Comparison of ENCODE assay signal across 13 cellular contexts in genomic region chr1:81689531-81689941, GRCh38.
DNase-seq lines count a peak whose midpoint lies in the region; ATAC-seq and TF ChIP-seq lines count a peak whose summit lies in the region.
"Had no signal": no experiment of that assay in that cellular context is flagged by ENCODE, and none has a peak within 500 bp of the region (broad histone marks: within the 10 kb centered on the region; RNA-seq: fewer than 3 reads in every experiment).

No MANE protein-coding gene starts in this region.

- peak overlapping the region; percentile 6 for H3K56ac ChIP-seq in mesendoderm (ENCODE audit: low read length)

- no peak overlapping the region for H2BK15ac ChIP-seq in mesendoderm (replicated peaks; ENCODE audit: low read depth)

- no peaks in the 10 kb centered on the region for H3K36me3 ChIP-seq in mesendoderm (ENCODE audit: control insufficient read depth, insufficient read depth, low read length)

- no peak overlapping the region for H2BK5ac ChIP-seq in mesendoderm (ENCODE audit: low read length)

- DNase-seq in AG08396 (ENCODE audit: low spot score): peak; percentile 49
- peak; percentile 6 for DNase-seq in HPDE6-E6E7 (ENCODE audit: extremely low spot score)
- DNase-seq in epithelial cell of esophagus (ENCODE audit: low read depth): peak; percentile 61
- DNase-seq in mesendoderm: peak; percentile 23
- DNase-seq in NCI-H1694 (lab: John Stamatoyannopoulos, UW): no peak
- no peak for DNase-seq in foreskin keratinocyte
- DNase-seq in GM13977 (ENCODE audit: low spot score): no peak
- DNase-seq in kidney tubule cell (ENCODE audit: low spot score): no peak
- DNase-seq: activated naive CD4-positive, alpha-beta T cell treated with anti-CD3 and anti-CD28 coated beads, Interleukin-2, amount 50 U/mL, for 16 hours; effector CD4-positive, alpha-beta T cell; NCI-H446 treated with DMSO at 0.1 percent for 48 hours; stimulated activated CD4-positive, alpha-beta T cell treated with anti-CD3 and anti-CD28 coated beads, Interleukin-12 subunit alpha, Interleukin-12 subunit beta, amount 100 ng/mL, for 4 hours had no signal

- no peak overlapping the region for H3K4ac ChIP-seq in mesendoderm (ENCODE audit: low read depth, low read length)

- no peaks in the 10 kb centered on the region for H3K79me2 ChIP-seq in mesendoderm (ENCODE audit: control insufficient read depth, insufficient read depth, low read length)

- no peak overlapping the region for H2AK5ac ChIP-seq in mesendoderm (ENCODE audit: low read length)

- no peak for ATAC-seq in foreskin keratinocyte

- in situ Hi-C loops in GM13977 (cut with MboI; ENCODE audit: low pct_unique_long_range_greater_than_20kb, low sequenced_read_pairs, unreplicated experiment): no loop called here

- H3K27ac ChIP-seq in mesendoderm (ENCODE audit: low read depth, low read length): no peak overlapping the region
- H3K27ac ChIP-seq in foreskin keratinocyte: no peak overlapping the region
- H3K27ac ChIP-seq: HL-60 had no signal

- no peak overlapping the region for H3K4me2 ChIP-seq in mesendoderm (ENCODE audit: low read length)

- no peak overlapping the region for H2BK120ac ChIP-seq in mesendoderm (ENCODE audit: low read depth, low read length)

- TF ChIP-seq CTCF in epithelial cell of esophagus (IDR thresholded peaks at IDR 0.05; ENCODE audit: insufficient read depth, low read depth, low read length, missing control alignments) (no peak), foreskin keratinocyte (conservative IDR thresholded peaks at IDR 0.05) (no peak), GM13977 (IDR thresholded peaks at IDR 0.05; ENCODE audit: extremely low read depth, insufficient read depth, missing control alignments) (no peak)

- H3K4me3 ChIP-seq in epithelial cell of esophagus (ENCODE audit: low read length) (no peak overlapping the region), mesendoderm (ENCODE audit: low read length) (no peak overlapping the region)

- no CpG with 5 or more reads among the region's 5 CpGs for whole genome bisulfite sequencing in mesendoderm (ENCODE audit: extremely low coverage, insufficient coverage, low lambda C conversion rate)

- H3K18ac ChIP-seq in mesendoderm (ENCODE audit: low read length): no peak overlapping the region

- H3K79me1 ChIP-seq in mesendoderm (ENCODE audit: low read length): no peaks in the 10 kb centered on the region

- H4K8ac ChIP-seq in mesendoderm (ENCODE audit: low read depth, low read length): no peak overlapping the region

- H4K5ac ChIP-seq in mesendoderm (ENCODE audit: low read length): no peak overlapping the region

- H3K4me1 ChIP-seq in mesendoderm (ENCODE audit: control insufficient read depth, low read depth, low read length) (peaks cover 4% of the 10 kb centered on the region), foreskin keratinocyte (no peaks in the 10 kb centered on the region)

- H3K27me3 ChIP-seq in mesendoderm (ENCODE audit: insufficient read depth, low read length, poor library complexity) (no peaks in the 10 kb centered on the region), foreskin keratinocyte (no peaks in the 10 kb centered on the region)

- no peak overlapping the region for H3K23ac ChIP-seq in mesendoderm (ENCODE audit: low read length)

- no peak overlapping the region for H3K9ac ChIP-seq in mesendoderm (ENCODE audit: low read length)

Comparison
In these comparisons a context has a peak if more than half of its experiments do, and no peak if none do; other contexts are left out.
1. DNase-seq: peak in AG08396 (single experiment), HPDE6-E6E7 (single experiment), epithelial cell of esophagus (single experiment) and mesendoderm (single experiment); none in NCI-H1694 (single experiment), foreskin keratinocyte (0 of 2), GM13977 (single experiment) and kidney tubule cell (single experiment).